In the genomic region with DNA sequence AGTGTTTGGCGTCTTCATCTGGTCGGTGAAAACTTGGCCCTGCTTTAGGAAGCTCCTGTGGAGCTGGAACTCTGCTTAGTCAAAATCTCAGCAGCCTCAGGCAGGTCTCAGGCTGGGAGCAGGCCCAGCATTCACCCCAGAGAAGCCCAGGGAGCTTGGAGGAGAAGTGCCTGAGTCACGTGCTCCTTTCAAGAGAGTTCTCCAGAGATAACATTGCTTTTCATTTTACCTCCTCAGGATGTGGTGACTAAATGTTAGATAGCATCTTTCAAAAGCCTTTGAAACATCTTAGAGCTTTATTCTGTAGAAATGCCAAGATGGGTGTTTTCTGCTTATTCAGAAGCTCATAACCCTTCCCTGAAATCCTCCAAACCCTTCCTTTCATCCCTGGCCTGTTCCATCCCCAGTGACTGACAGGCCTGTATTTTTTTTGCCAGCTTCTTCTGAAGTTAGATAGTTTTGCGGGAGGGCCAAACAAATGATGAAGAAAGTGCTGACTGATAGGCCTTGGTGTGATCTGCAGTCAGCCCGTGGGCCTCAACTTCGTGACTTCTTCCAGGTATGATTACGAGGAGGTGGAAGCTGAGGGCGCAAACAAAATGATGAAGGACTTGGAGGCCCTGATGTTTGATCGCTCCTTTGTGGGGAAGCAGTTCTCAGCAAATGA, we compare ENCODE assay signal across 13 cellular contexts. TPM values are rescaled to one million over a fixed set of nuclear protein-coding genes. Genes with fewer than 3 reads are reported as not detected.
DNase-seq lines count a peak whose midpoint lies in the region; ATAC-seq and TF ChIP-seq lines count a peak whose summit lies in the region.
"Had no signal": no experiment of that assay in that cellular context is flagged by ENCODE, and none has a peak within 500 bp of the region (broad histone marks: within the 10 kb centered on the region; RNA-seq: fewer than 3 reads in every experiment).

No MANE protein-coding gene starts in this region.

- no peak for TF ChIP-seq CTCF in nephron (IDR thresholded peaks at IDR 0.05; ENCODE audit: unreplicated experiment in 3 of 3)

- H3K4me1 Mint-ChIP-seq in nephron = peaks cover 55% of the 10 kb centered on the region

- peaks cover 4% of the 10 kb centered on the region for H3K27me3 Mint-ChIP-seq in nephron (ENCODE audit: low read depth)

- no peak for ATAC-seq in GM21528 (IDR thresholded peaks at IDR 0.05; ENCODE audit: low FRiP score, unreplicated experiment)
- no peak for ATAC-seq in GM19395 (IDR thresholded peaks at IDR 0.05; ENCODE audit: unreplicated experiment)

- no peaks in the 10 kb centered on the region for H3K9me3 Mint-ChIP-seq in nephron

- DNase-seq in Daoy (ENCODE audit: low read depth) = peak; percentile 32
- DNase-seq in T-helper 22 cell (ENCODE audit: low read depth) = peak; percentile 23
- DNase-seq in amniotic stem cell (lab: John Stamatoyannopoulos, UW) = peak; percentile 14
- no peak for DNase-seq in SKM-1 treated with dmso at 0.1 percent for 144 hours (lab: John Stamatoyannopoulos, UW; ENCODE audit: unreplicated experiment)
- DNase-seq in mesenteric fat pad (ENCODE audit: low spot score) = no peak
- DNase-seq: Calu3, esophagus squamous epithelium, HCEC 1CT, NCI-H1694 treated with DMSO at 0.1 percent for 48 hours, upper lobe of left lung had no signal

- H3K4me3 Mint-ChIP-seq in nephron = no peak overlapping the region

- H3K27ac Mint-ChIP-seq in nephron = peak overlapping the region in 2 of 3 experiments; percentile 82 to 92

- H3K36me3 Mint-ChIP-seq in nephron (ENCODE audit: low read depth) = peaks cover 63% of the 10 kb centered on the region

RNA-seq across cellular contexts. Expression of a gene that starts 58.0 kb away (rescaled TPM):
- 37.9 and 41.1 TPM in 2 replicates for total RNA-seq in Daoy (2014; rRNA removed; shearing (Covaris generic))
- total RNA-seq in mesenteric fat pad = 180 TPM

Comparison
In these comparisons a context has a peak if more than half of its experiments do, and no peak if none do; other contexts are left out.
1. DNase-seq: peak in Daoy (single experiment), T-helper 22 cell (single experiment) and amniotic stem cell (single experiment); none in SKM-1 treated with dmso at 0.1 percent for 144 hours (single experiment) and mesenteric fat pad (single experiment).